Comparison of ENCODE assay signal across 1 cellular context in the genomic region with DNA sequence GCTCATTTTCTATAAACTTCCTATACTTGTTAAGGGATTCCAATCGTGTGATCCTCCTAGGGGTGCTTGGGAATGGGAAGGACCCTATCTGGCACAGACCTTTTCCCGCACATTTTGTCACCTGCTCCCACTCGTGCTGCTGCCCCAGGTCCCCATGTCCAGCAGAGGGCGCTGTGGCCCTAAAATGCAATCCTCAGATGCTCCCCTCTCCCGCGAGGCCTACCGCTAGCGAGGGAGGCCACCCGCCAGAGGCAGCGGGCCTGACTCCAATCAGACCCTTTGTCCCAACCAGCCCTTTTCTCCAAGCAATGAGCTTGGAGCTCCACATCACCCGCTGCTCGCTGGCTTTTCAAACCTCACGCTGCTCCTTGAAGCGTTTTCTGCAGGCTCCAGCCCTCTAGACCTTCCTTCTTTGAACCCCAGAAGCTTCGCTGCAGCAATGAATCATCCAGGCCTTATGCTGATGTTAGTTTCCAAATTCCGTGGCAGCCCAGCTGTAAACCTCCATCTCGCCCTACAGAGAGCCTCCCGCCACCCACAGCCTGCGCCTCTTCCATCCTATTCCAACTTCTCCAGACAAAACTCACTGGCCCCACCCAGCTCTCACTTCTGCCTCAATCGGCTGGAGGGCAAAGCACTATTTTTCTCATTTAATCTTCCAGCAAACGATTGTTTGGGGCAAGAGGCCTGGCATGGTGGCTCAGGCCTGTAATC.
TF ChIP-seq lines count a peak whose summit lies in the region.

No MANE protein-coding gene starts in this region.

TF ChIP-seq in HepG2, 621 proteins besides CTCF, POLR2A, EP300 and RAD21 (continued from another document and continues in another):
- peak; percentile 86; the same call in 1 of the 2 replicates for TF ChIP-seq TSC22D2 (CRISPR knock-in tag; IDR thresholded peaks at IDR 0.05; ENCODE audit: borderline replicate concordance)
- TF ChIP-seq SRSF1 (optimal IDR thresholded peaks at IDR 0.05; ENCODE audit: low read depth, low read length), result no peak
- TF ChIP-seq ZC3H4 (CRISPR knock-in tag; IDR thresholded peaks at IDR 0.05; ENCODE audit: borderline replicate concordance), result no peak
- no peak for TF ChIP-seq ZNF33B (CRISPR knock-in tag; IDR thresholded peaks at IDR 0.05)
- TF ChIP-seq, protein P1, sequence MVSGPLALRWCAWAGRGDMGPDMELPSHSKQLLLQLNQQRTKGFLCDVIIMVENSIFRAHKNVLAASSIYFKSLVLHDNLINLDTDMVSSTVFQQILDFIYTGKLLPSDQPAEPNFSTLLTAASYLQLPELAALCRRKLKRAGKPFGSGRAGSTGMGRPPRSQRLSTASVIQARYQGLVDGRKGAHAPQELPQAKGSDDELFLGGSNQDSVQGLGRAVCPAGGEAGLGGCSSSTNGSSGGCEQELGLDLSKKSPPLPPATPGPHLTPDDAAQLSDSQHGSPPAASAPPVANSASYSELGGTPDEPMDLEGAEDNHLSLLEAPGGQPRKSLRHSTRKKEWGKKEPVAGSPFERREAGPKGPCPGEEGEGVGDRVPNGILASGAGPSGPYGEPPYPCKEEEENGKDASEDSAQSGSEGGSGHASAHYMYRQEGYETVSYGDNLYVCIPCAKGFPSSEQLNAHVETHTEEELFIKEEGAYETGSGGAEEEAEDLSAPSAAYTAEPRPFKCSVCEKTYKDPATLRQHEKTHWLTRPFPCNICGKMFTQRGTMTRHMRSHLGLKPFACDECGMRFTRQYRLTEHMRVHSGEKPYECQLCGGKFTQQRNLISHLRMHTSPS (CRISPR knock-in tag; IDR thresholded peaks at IDR 0.05; ENCODE audit: low read depth), result no peak
- no peak for TF ChIP-seq ZFP37 (CRISPR knock-in tag; IDR thresholded peaks at IDR 0.05; ENCODE audit: borderline replicate concordance)
- no peak for TF ChIP-seq CCDC6 (CRISPR knock-in tag; IDR thresholded peaks at IDR 0.05)
- TF ChIP-seq SNAPC2 (CRISPR knock-in tag; IDR thresholded peaks at IDR 0.05), result no peak
- TF ChIP-seq PHB2 (IDR thresholded peaks at IDR 0.05; ENCODE audit: partially characterized antibody), result no peak
- no peak for TF ChIP-seq XBP1 (CRISPR knock-in tag; IDR thresholded peaks at IDR 0.05)
- TF ChIP-seq, protein P2, sequence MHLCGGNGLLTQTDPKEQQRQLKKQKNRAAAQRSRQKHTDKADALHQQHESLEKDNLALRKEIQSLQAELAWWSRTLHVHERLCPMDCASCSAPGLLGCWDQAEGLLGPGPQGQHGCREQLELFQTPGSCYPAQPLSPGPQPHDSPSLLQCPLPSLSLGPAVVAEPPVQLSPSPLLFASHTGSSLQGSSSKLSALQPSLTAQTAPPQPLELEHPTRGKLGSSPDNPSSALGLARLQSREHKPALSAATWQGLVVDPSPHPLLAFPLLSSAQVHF (CRISPR knock-in tag; IDR thresholded peaks at IDR 0.05), result no peak
- TF ChIP-seq ZNF616 (CRISPR knock-in tag; IDR thresholded peaks at IDR 0.05; ENCODE audit: low read depth), result no peak
- TF ChIP-seq KAT7 (CRISPR knock-in tag; IDR thresholded peaks at IDR 0.05; ENCODE audit: borderline replicate concordance), result no peak
- TF ChIP-seq MZF1 (CRISPR knock-in tag; IDR thresholded peaks at IDR 0.05; ENCODE audit: borderline replicate concordance), result peak; percentile 67; the same call in 1 of the 2 replicates
- TF ChIP-seq, protein P3, sequence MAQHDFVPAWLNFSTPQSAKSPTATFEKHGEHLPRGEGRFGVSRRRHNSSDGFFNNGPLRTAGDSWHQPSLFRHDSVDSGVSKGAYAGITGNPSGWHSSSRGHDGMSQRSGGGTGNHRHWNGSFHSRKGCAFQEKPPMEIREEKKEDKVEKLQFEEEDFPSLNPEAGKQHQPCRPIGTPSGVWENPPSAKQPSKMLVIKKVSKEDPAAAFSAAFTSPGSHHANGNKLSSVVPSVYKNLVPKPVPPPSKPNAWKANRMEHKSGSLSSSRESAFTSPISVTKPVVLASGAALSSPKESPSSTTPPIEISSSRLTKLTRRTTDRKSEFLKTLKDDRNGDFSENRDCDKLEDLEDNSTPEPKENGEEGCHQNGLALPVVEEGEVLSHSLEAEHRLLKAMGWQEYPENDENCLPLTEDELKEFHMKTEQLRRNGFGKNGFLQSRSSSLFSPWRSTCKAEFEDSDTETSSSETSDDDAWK (CRISPR knock-in tag; IDR thresholded peaks at IDR 0.05), result no peak
- no peak for TF ChIP-seq MTF1 (CRISPR knock-in tag; IDR thresholded peaks at IDR 0.05)
- no peak for TF ChIP-seq TCF7L2 (IDR thresholded peaks at IDR 0.05; ENCODE audit: low read depth, low read length)
- no peak for TF ChIP-seq ZNF749 (CRISPR knock-in tag; IDR thresholded peaks at IDR 0.05; ENCODE audit: borderline replicate concordance)
- TF ChIP-seq ZNF451 (CRISPR knock-in tag; IDR thresholded peaks at IDR 0.05), result no peak
- no peak for TF ChIP-seq CCAR2 (optimal IDR thresholded peaks at IDR 0.05; ENCODE audit: low read depth, low read length)
- TF ChIP-seq YEATS4 (CRISPR knock-in tag; IDR thresholded peaks at IDR 0.05; ENCODE audit: borderline replicate concordance), result 0 out of 2 replicates have a peak, but pooled peaks have one; percentile 56
- TF ChIP-seq ZNF230 (CRISPR knock-in tag; IDR thresholded peaks at IDR 0.05), result no peak
- no peak for TF ChIP-seq ZNF644 (CRISPR knock-in tag; IDR thresholded peaks at IDR 0.05; ENCODE audit: low read depth)
- TF ChIP-seq ZNF761 (CRISPR knock-in tag; conservative IDR thresholded peaks at IDR 0.05), result no peak
- no peak for TF ChIP-seq ZBTB25 (CRISPR knock-in tag; IDR thresholded peaks at IDR 0.05)
- no peak for TF ChIP-seq ATF5 (CRISPR knock-in tag; IDR thresholded peaks at IDR 0.05; ENCODE audit: low read depth)
- TF ChIP-seq RNF2 (conservative IDR thresholded peaks at IDR 0.05; ENCODE audit: low read depth), result no peak
- no peak for TF ChIP-seq POLR2AphosphoS5 (IDR thresholded peaks at IDR 0.05; ENCODE audit: low read depth, low read length)
- TF ChIP-seq ELF3 (CRISPR knock-in tag; IDR thresholded peaks at IDR 0.05), result peak; percentile 47; the same call in 1 of the 2 replicates
- no peak for TF ChIP-seq TCF7 (IDR thresholded peaks at IDR 0.05; ENCODE audit: low read depth)
- TF ChIP-seq ZBTB1 (CRISPR knock-in tag; IDR thresholded peaks at IDR 0.05; ENCODE audit: borderline replicate concordance), result no peak
- peak; percentile 79; the same call in 1 of the 2 replicates for TF ChIP-seq ZNF225 (CRISPR knock-in tag; IDR thresholded peaks at IDR 0.05)
- TF ChIP-seq DNMT3B (CRISPR knock-in tag; conservative IDR thresholded peaks at IDR 0.05), result peak; percentile 63; the same call in 1 of the 2 replicates
- TF ChIP-seq, protein P4, sequence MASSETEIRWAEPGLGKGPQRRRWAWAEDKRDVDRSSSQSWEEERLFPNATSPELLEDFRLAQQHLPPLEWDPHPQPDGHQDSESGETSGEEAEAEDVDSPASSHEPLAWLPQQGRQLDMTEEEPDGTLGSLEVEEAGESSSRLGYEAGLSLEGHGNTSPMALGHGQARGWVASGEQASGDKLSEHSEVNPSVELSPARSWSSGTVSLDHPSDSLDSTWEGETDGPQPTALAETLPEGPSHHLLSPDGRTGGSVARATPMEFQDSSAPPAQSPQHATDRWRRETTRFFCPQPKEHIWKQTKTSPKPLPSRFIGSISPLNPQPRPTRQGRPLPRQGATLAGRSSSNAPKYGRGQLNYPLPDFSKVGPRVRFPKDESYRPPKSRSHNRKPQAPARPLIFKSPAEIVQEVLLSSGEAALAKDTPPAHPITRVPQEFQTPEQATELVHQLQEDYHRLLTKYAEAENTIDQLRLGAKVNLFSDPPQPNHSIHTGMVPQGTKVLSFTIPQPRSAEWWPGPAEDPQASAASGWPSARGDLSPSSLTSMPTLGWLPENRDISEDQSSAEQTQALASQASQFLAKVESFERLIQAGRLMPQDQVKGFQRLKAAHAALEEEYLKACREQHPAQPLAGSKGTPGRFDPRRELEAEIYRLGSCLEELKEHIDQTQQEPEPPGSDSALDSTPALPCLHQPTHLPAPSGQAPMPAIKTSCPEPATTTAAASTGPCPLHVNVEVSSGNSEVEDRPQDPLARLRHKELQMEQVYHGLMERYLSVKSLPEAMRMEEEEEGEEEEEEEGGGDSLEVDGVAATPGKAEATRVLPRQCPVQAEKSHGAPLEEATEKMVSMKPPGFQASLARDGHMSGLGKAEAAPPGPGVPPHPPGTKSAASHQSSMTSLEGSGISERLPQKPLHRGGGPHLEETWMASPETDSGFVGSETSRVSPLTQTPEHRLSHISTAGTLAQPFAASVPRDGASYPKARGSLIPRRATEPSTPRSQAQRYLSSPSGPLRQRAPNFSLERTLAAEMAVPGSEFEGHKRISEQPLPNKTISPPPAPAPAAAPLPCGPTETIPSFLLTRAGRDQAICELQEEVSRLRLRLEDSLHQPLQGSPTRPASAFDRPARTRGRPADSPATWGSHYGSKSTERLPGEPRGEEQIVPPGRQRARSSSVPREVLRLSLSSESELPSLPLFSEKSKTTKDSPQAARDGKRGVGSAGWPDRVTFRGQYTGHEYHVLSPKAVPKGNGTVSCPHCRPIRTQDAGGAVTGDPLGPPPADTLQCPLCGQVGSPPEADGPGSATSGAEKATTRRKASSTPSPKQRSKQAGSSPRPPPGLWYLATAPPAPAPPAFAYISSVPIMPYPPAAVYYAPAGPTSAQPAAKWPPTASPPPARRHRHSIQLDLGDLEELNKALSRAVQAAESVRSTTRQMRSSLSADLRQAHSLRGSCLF (CRISPR knock-in tag; IDR thresholded peaks at IDR 0.05; ENCODE audit: borderline replicate concordance), result no peak
- TF ChIP-seq ZFP82 (CRISPR knock-in tag; IDR thresholded peaks at IDR 0.05; ENCODE audit: borderline replicate concordance), result no peak
- peak; percentile 32 for TF ChIP-seq ZNF883 (CRISPR knock-in tag; IDR thresholded peaks at IDR 0.05; ENCODE audit: not compliant biosample characterization)
- no peak for TF ChIP-seq GLMP (CRISPR knock-in tag; IDR thresholded peaks at IDR 0.05; ENCODE audit: borderline replicate concordance)
- no peak for TF ChIP-seq REL (CRISPR knock-in tag; conservative IDR thresholded peaks at IDR 0.05)
- no peak for TF ChIP-seq SIN3A (IDR thresholded peaks at IDR 0.05; ENCODE audit: borderline replicate concordance, low read depth, low read length)
- no peak for TF ChIP-seq ZMAT3 (CRISPR knock-in tag; conservative IDR thresholded peaks at IDR 0.05)
- no peak for TF ChIP-seq BORCS8-MEF2B (CRISPR knock-in tag; IDR thresholded peaks at IDR 0.05)
- peak; percentile 49; the same call in 1 of the 2 replicates for TF ChIP-seq ZBTB38 (CRISPR knock-in tag; IDR thresholded peaks at IDR 0.05)
- TF ChIP-seq, protein P5, sequence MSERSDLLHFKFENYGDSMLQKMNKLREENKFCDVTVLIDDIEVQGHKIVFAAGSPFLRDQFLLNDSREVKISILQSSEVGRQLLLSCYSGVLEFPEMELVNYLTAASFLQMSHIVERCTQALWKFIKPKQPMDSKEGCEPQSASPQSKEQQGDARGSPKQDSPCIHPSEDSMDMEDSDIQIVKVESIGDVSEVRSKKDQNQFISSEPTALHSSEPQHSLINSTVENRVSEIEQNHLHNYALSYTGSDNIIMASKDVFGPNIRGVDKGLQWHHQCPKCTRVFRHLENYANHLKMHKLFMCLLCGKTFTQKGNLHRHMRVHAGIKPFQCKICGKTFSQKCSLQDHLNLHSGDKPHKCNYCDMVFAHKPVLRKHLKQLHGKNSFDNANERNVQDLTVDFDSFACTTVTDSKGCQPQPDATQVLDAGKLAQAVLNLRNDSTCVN (CRISPR knock-in tag; IDR thresholded peaks at IDR 0.05; ENCODE audit: borderline replicate concordance), result no peak
- no peak for TF ChIP-seq MBD4 (IDR thresholded peaks at IDR 0.05; ENCODE audit: borderline replicate concordance, low read length)
- TF ChIP-seq FOSL2 (CRISPR knock-in tag; IDR thresholded peaks at IDR 0.05), result peak; percentile 62; the same call in 1 of the 2 replicates
- no peak for TF ChIP-seq ZNF10 (CRISPR knock-in tag; IDR thresholded peaks at IDR 0.05; ENCODE audit: borderline replicate concordance, low read depth)
- TF ChIP-seq, protein P6, sequence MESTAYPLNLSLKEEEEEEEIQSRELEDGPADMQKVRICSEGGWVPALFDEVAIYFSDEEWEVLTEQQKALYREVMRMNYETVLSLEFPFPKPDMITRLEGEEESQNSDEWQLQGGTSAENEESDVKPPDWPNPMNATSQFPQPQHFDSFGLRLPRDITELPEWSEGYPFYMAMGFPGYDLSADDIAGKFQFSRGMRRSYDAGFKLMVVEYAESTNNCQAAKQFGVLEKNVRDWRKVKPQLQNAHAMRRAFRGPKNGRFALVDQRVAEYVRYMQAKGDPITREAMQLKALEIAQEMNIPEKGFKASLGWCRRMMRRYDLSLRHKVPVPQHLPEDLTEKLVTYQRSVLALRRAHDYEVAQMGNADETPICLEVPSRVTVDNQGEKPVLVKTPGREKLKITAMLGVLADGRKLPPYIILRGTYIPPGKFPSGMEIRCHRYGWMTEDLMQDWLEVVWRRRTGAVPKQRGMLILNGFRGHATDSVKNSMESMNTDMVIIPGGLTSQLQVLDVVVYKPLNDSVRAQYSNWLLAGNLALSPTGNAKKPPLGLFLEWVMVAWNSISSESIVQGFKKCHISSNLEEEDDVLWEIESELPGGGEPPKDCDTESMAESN (CRISPR knock-in tag; conservative IDR thresholded peaks at IDR 0.05), result no peak
- no peak for TF ChIP-seq ZNF44 (CRISPR knock-in tag; IDR thresholded peaks at IDR 0.05)
- no peak for TF ChIP-seq CENPX (CRISPR knock-in tag; IDR thresholded peaks at IDR 0.05)
- peak; percentile 92 for TF ChIP-seq KDM2A (CRISPR knock-in tag; IDR thresholded peaks at IDR 0.05; ENCODE audit: borderline replicate concordance, low read depth)
- TF ChIP-seq ZNF256 (CRISPR knock-in tag; conservative IDR thresholded peaks at IDR 0.05), result no peak
- no peak for TF ChIP-seq ZNF232 (CRISPR knock-in tag; IDR thresholded peaks at IDR 0.05; ENCODE audit: borderline replicate concordance)
- no peak for TF ChIP-seq SMAD9 (CRISPR knock-in tag; IDR thresholded peaks at IDR 0.05)
- TF ChIP-seq ZZZ3 (CRISPR knock-in tag; IDR thresholded peaks at IDR 0.05; ENCODE audit: borderline replicate concordance), result no peak
- no peak for TF ChIP-seq NONO (IDR thresholded peaks at IDR 0.05)
- 0 out of 2 replicates have a peak, but pooled peaks have one; percentile 39 for TF ChIP-seq NONO (CRISPR knock-in tag; conservative IDR thresholded peaks at IDR 0.05)
